Comparison of ENCODE assay signal across 25 cellular contexts in the genomic region with DNA sequence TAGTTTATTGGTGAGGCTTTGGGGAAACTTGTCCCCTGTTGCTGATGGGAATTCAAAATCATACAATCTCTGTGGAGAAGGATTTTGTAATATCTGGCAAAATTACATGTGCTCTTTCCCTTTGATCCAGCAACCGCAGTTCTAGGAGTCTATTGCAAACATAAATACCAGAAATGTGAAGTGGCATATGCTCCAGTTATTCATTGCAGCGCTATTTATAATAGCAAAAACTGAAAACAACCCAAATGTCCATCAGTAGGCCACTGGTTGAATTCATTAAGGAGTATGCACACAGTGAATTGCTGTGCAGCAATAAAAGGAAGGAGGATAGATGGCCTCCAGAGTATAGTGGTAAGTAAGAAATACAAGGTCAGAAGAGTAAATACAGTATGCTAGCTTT.
DNase-seq lines count a peak whose midpoint lies in the region; ATAC-seq and TF ChIP-seq lines count a peak whose summit lies in the region.
"Had no signal": no experiment of that assay in that cellular context is flagged by ENCODE, and none has a peak within 500 bp of the region (broad histone marks: within the 10 kb centered on the region; RNA-seq: fewer than 3 reads in every experiment).

No MANE protein-coding gene starts in this region.

- H2BK12ac ChIP-seq in H9 (ENCODE audit: insufficient read length, low read depth, low read length), result no peak overlapping the region

- no peak overlapping the region for H4K8ac ChIP-seq in H9 (replicated peaks; ENCODE audit: insufficient read length, low read depth, low read length)

- H2BK120ac ChIP-seq in H9 (ENCODE audit: low read depth, low read length, poor library complexity, severe bottlenecking), result no peak overlapping the region

- BruUV-seq in mammary epithelial cell (replicated peaks; lab: Mats Ljungman, UMichigan), result no TSS peak

- H3K36me3 ChIP-seq in mammary epithelial cell (ENCODE audit: insufficient read depth, low read length), result no peaks in the 10 kb centered on the region
- H3K36me3 ChIP-seq in left lung, result no peaks in the 10 kb centered on the region
- H3K36me3 ChIP-seq in esophagus squamous epithelium, result no peaks in the 10 kb centered on the region
- H3K36me3 ChIP-seq: SJSA1, uterus had no signal

- H3K4me3 ChIP-seq in mammary epithelial cell (replicated peaks in 1 of 3; ENCODE audit: insufficient read depth in 1 of 3, low read depth in 2 of 3, low read length in 3 of 3), result no peak overlapping the region
- H3K4me3 ChIP-seq in left lung, result no peak overlapping the region
- no peak overlapping the region for H3K4me3 ChIP-seq in esophagus squamous epithelium
- H3K4me3 ChIP-seq: SJSA1, uterus had no signal

- no peak overlapping the region for H3K27ac ChIP-seq in mammary epithelial cell (ENCODE audit: insufficient read depth, low read depth, low read length)
- H3K27ac ChIP-seq in left lung, result no peak overlapping the region
- H3K27ac ChIP-seq in esophagus squamous epithelium, result peak overlapping the region in 2 of 4 donors; percentile 25 to 36
- no peak overlapping the region for H3K27ac ChIP-seq in H9 (ENCODE audit: insufficient read length, low read depth, low read length)
- H3K27ac ChIP-seq: SJSA1 had no signal

- ATAC-seq in left lung (peak; percentile 35), esophagus mucosa (no peak)
- ATAC-seq: CD8-positive, alpha-beta T cell; effector memory CD8-positive, alpha-beta T cell; natural killer cell treated with Interleukin-12 subunit alpha and Interleukin-12 subunit beta and Interleukin-15 and Interleukin-18, amount 100 ng/mL, for 72 hours; T-helper 17 cell had no signal

- H3K4me3 Mint-ChIP-seq in H9, result no peak overlapping the region
- H3K4me3 Mint-ChIP-seq: activated naive CD4-positive, alpha-beta T cell treated with anti-CD3 and anti-CD28 coated beads for 36 hours; CD8-positive, alpha-beta T cell; effector memory CD8-positive, alpha-beta T cell; natural killer cell treated with Interleukin-12 subunit alpha and Interleukin-12 subunit beta and Interleukin-15 and Interleukin-18, amount 100 ng/mL, for 72 hours; T-helper 17 cell had no signal

- DNase-seq in AG08396 (ENCODE audit: low spot score) (peak; percentile 33), GM03348 (ENCODE audit: low spot score) (peak; percentile 24), mammary epithelial cell (peak; percentile 37), left lung (no peak), NCI-H345 (lab: John Stamatoyannopoulos, UW) (no peak), esophagus squamous epithelium (lab: John Stamatoyannopoulos, UW) (no peak), H9 (no peak)
- DNase-seq: activated CD4-positive, alpha-beta T cell treated with anti-CD3 and anti-CD28 coated beads, Interleukin-2, amount 50 U/mL, for 48 hours; activated naive CD4-positive, alpha-beta T cell treated with anti-CD3 and anti-CD28 coated beads for 36 hours; CD8-positive, alpha-beta T cell; DMS79 treated with DMSO at 0.1 percent for 48 hours; effector memory CD8-positive, alpha-beta T cell; Kasumi-1; kidney glomerular epithelial cell; NCI-H1105; NCI-H2107; OCI-M1; stimulated activated CD4-positive, alpha-beta T cell treated with anti-CD3 and anti-CD28 coated beads, Interleukin-12 subunit alpha, Interleukin-12 subunit beta, amount 100 ng/mL, for 4 hours; stimulated activated CD8-positive, alpha-beta memory T cell treated with anti-CD3 and anti-CD28 coated beads, Interleukin-4, amount 100 ng/mL, for 48 hours; T-helper 17 cell; uterus had no signal

- H2BK15ac ChIP-seq in H9 (ENCODE audit: low read depth, low read length), result no peak overlapping the region

- in situ Hi-C loops in mammary epithelial cell (cut with MboI; ENCODE audit: low sequenced_read_pairs in 2 of 2), result no loop called here

- H4K91ac ChIP-seq in H9 (ENCODE audit: insufficient read length, low read depth, low read length), result no peak overlapping the region

- H4K5ac ChIP-seq in H9 (ENCODE audit: insufficient read length, low read depth, low read length), result no peak overlapping the region

- H3K9ac ChIP-seq in mammary epithelial cell (ENCODE audit: insufficient read depth, low read length) (no peak overlapping the region), H9 (ENCODE audit: extremely low read depth, insufficient read length, low read length) (no peak overlapping the region)

- CTCF ChIA-PET in mammary epithelial cell (lab: Charles Lee; ENCODE audit: low non-redundant PET), result no interaction called here

- H2AFZ ChIP-seq in mammary epithelial cell (ENCODE audit: low read depth, low read length) (no peak overlapping the region), H9 (ENCODE audit: low read length) (no peak overlapping the region)

- intact Hi-C loops in mammary epithelial cell (cut with micrococcal nuclease), result no loop called here
- intact Hi-C loops in left lung (cut with DNase I), result no loop called here
- intact Hi-C loops in esophagus squamous epithelium (cut with DNase I), result no loop called here

- TF ChIP-seq CTCF in mammary epithelial cell (conservative IDR thresholded peaks at IDR 0.05 in 1 of 2, IDR thresholded peaks at IDR 0.05 in 1 of 2; ENCODE audit: extremely low read depth in 1 of 2, insufficient read depth in 1 of 2, low read depth in 1 of 2, low read length in 2 of 2), result no peak
- TF ChIP-seq CTCF in left lung (IDR thresholded peaks at IDR 0.05), result no peak
- no peak for TF ChIP-seq CTCF in esophagus squamous epithelium (IDR thresholded peaks at IDR 0.05)
- TF ChIP-seq CTCF in H9 (conservative IDR thresholded peaks at IDR 0.05), result no peak

- H3K23ac ChIP-seq in H9 (ENCODE audit: insufficient read length, low read depth, low read length), result no peak overlapping the region

- no peak overlapping the region for H2BK20ac ChIP-seq in H9 (ENCODE audit: low read depth, low read length, poor library complexity, severe bottlenecking)

- H3K4me2 ChIP-seq in mammary epithelial cell (ENCODE audit: insufficient read depth, low read depth, low read length) (no peak overlapping the region), H9 (ENCODE audit: insufficient read depth, insufficient read length, low read length) (no peak overlapping the region)

- no peak overlapping the region for H2BK5ac ChIP-seq in H9 (ENCODE audit: insufficient read length, low read length)

- H2AK5ac ChIP-seq in H9 (ENCODE audit: insufficient read length, low read length), result no peak overlapping the region

- no peak for TF ChIP-seq POLR2A in esophagus squamous epithelium (IDR thresholded peaks at IDR 0.05)

- dilution Hi-C loops in mammary epithelial cell (cut with HindIII; ENCODE audit: low sequenced_read_pairs), result no loop called here

- no peaks in the 10 kb centered on the region for H3K9me3 ChIP-seq in mammary epithelial cell (replicated peaks; ENCODE audit: insufficient read depth, low read length)
- H3K9me3 ChIP-seq in left lung, result no peaks in the 10 kb centered on the region
- H3K9me3 ChIP-seq in esophagus squamous epithelium, result no peaks in the 10 kb centered on the region
- H3K9me3 ChIP-seq in H9 (ENCODE audit: control insufficient read depth, low read depth, low read length), result no peaks in the 10 kb centered on the region
- H3K9me3 ChIP-seq: SJSA1, uterus had no signal

- H3K4ac ChIP-seq in H9 (ENCODE audit: low read depth, low read length), result no peak overlapping the region

- 4% methylated on average over 2 of the region's 2 CpGs for WGBS in mammary epithelial cell (ENCODE audit: low coverage, missing lambda C conversion rate)
- 67 to 71% methylated on average over 2 of the region's 2 CpGs for WGBS in esophagus squamous epithelium, 2 donors
- no CpG with 5 or more reads among the region's 2 CpGs for WGBS in H9 (ENCODE audit: extremely low coverage, insufficient read length, low lambda C conversion rate)

- peaks cover 22 to 26% of the 10 kb centered on the region in 2 experiments for H3K4me1 Mint-ChIP-seq in H9

- no peaks in the 10 kb centered on the region for H3K36me3 Mint-ChIP-seq in H9 (ENCODE audit: insufficient read depth in 1 of 3, low read depth in 3 of 3)
- H3K36me3 Mint-ChIP-seq: CD8-positive, alpha-beta T cell; natural killer cell treated with Interleukin-12 subunit alpha and Interleukin-12 subunit beta and Interleukin-15 and Interleukin-18, amount 100 ng/mL, for 72 hours had no signal

- no peak overlapping the region for H3T11ph ChIP-seq in H9 (ENCODE audit: low read length)

- no peaks in the 10 kb centered on the region for H3K23me2 ChIP-seq in H9 (ENCODE audit: insufficient read length, low read depth, low read length, poor library complexity, severe bottlenecking)

- no peaks in the 10 kb centered on the region for H3K9me3 Mint-ChIP-seq in H9
- H3K9me3 Mint-ChIP-seq: activated naive CD4-positive, alpha-beta T cell treated with anti-CD3 and anti-CD28 coated beads for 36 hours; CD8-positive, alpha-beta T cell; effector memory CD8-positive, alpha-beta T cell; natural killer cell treated with Interleukin-12 subunit alpha and Interleukin-12 subunit beta and Interleukin-15 and Interleukin-18, amount 100 ng/mL, for 72 hours had no signal

- no peaks in the 10 kb centered on the region for H3K79me1 ChIP-seq in H9 (ENCODE audit: insufficient read depth, low read depth, low read length, poor library complexity, severe bottlenecking)

- H3K27me3 ChIP-seq in mammary epithelial cell (ENCODE audit: insufficient read depth, low read length), result no peaks in the 10 kb centered on the region
- H3K27me3 ChIP-seq in left lung, result peaks cover 0 to 21% of the 10 kb centered on the region in 2 donors
- peaks cover 0 to 7% (median 0%) of the 10 kb centered on the region in 4 donors for H3K27me3 ChIP-seq in esophagus squamous epithelium
- H3K27me3 ChIP-seq in H9 (ENCODE audit: insufficient read depth, low read length), result no peaks in the 10 kb centered on the region
- H3K27me3 ChIP-seq: uterus had no signal

- H4K20me1 ChIP-seq in mammary epithelial cell (ENCODE audit: insufficient read depth, low read length) (no peaks in the 10 kb centered on the region), H9 (ENCODE audit: control insufficient read depth, insufficient read depth, insufficient read length) (no peaks in the 10 kb centered on the region)

- H3K4me1 ChIP-seq in mammary epithelial cell (ENCODE audit: insufficient read depth, low read length), result peaks cover 7% of the 10 kb centered on the region
- peaks cover 0 to 10% of the 10 kb centered on the region in 2 donors for H3K4me1 ChIP-seq in left lung
- H3K4me1 ChIP-seq in esophagus squamous epithelium, result peaks cover 0 to 19% (median 0%) of the 10 kb centered on the region in 3 donors
- peaks cover 9% of the 10 kb centered on the region; the same call in 1 of the 2 replicates for H3K4me1 ChIP-seq in H9 (ENCODE audit: insufficient read depth, low read length)
- H3K4me1 ChIP-seq: SJSA1 had no signal

- H3K14ac ChIP-seq in H9 (ENCODE audit: insufficient read depth, low read length), result no peak overlapping the region

- H3K79me2 ChIP-seq in mammary epithelial cell (ENCODE audit: insufficient read depth, low read length) (no peaks in the 10 kb centered on the region), H9 (ENCODE audit: insufficient read depth, low read length) (no peaks in the 10 kb centered on the region)

- H3K18ac ChIP-seq in H9 (ENCODE audit: insufficient read length, low read depth, low read length), result no peak overlapping the region

- peaks cover 3% of the 10 kb centered on the region for H3K27me3 Mint-ChIP-seq in H9 (ENCODE audit: low read depth)

- H3K56ac ChIP-seq in H9 (ENCODE audit: insufficient read length, low read depth, low read length), result no peak overlapping the region

- no peak overlapping the region for H3K27ac Mint-ChIP-seq in H9
- H3K27ac Mint-ChIP-seq: activated naive CD4-positive, alpha-beta T cell treated with anti-CD3 and anti-CD28 coated beads for 36 hours; CD8-positive, alpha-beta T cell; effector memory CD8-positive, alpha-beta T cell; natural killer cell treated with Interleukin-12 subunit alpha and Interleukin-12 subunit beta and Interleukin-15 and Interleukin-18, amount 100 ng/mL, for 72 hours; progenitor cell of endocrine pancreas; T-helper 17 cell had no signal

Comparison
In these comparisons a context has a peak if more than half of its experiments do, and no peak if none do; other contexts are left out.
1. DNase-seq: peak in AG08396 (single experiment), GM03348 (single experiment) and mammary epithelial cell (single experiment); none in left lung (0 of 2), NCI-H345 (single experiment), esophagus squamous epithelium (single experiment) and H9 (single experiment).